ENCODE assay signal across 8 cellular contexts in genomic region chr22:50293441-50294318, GRCh38. TPM values are rescaled to one million over a fixed set of nuclear protein-coding genes. Genes with fewer than 3 reads are reported as not detected.
A peak's percentile ranks its signal among the peaks of the same experiment; 100 is the strongest.
DNase-seq lines count a peak whose midpoint lies in the region; ATAC-seq and TF ChIP-seq lines count a peak whose summit lies in the region.

No MANE protein-coding gene starts in this region.

- H3K27me3 ChIP-seq in adrenal gland (no peaks in the 10 kb centered on the region), skeletal muscle satellite cell (ENCODE audit: control insufficient read depth, insufficient read depth, low read length) (no peaks in the 10 kb centered on the region)

- peak overlapping the region in 1 of 4 donors; percentile 19 for H3K4me3 ChIP-seq in adrenal gland
- peak overlapping the region; percentile 64 for H3K4me3 ChIP-seq in skeletal muscle satellite cell (ENCODE audit: low read length)

- H3K4me2 ChIP-seq in skeletal muscle satellite cell (ENCODE audit: low read length) = peak overlapping the region; percentile 82

- H3K27ac Mint-ChIP-seq in activated T-helper 2 cell treated with anti-CD3 and anti-CD28 coated beads, Interferon-gamma antibody, Interleukin-2, Interleukin-4, amounts not matched to agents 10 μg/mL and 5 μg/mL and 100 μg/mL, durations not matched to agents 14 hours and 24 hours and 36 hours = no peak overlapping the region

- no peak overlapping the region for H3K4me3 Mint-ChIP-seq in activated T-helper 2 cell treated with anti-CD3 and anti-CD28 coated beads, Interferon-gamma antibody, Interleukin-2, Interleukin-4, amounts not matched to agents 10 μg/mL and 5 μg/mL and 100 μg/mL, durations not matched to agents 14 hours and 24 hours and 36 hours (ENCODE audit: low read depth)

- no peak for TF ChIP-seq CTCF in adrenal gland (IDR thresholded peaks at IDR 0.05)

- H3K4me1 ChIP-seq in adrenal gland (replicated peaks in 1 of 2) (peaks cover 48 to 57% of the 10 kb centered on the region in 2 donors), skeletal muscle satellite cell (ENCODE audit: control insufficient read depth, insufficient read depth, low read length) (peaks cover 49% of the 10 kb centered on the region)

- intact Hi-C loops in adrenal gland (cut with DNase I) = no loop called here
- intact Hi-C loops in activated T-helper 2 cell treated with anti-CD3 and anti-CD28 coated beads, Interferon-gamma antibody, Interleukin-2, Interleukin-4, amounts not matched to agents 10 μg/mL and 5 μg/mL and 100 μg/mL, durations not matched to agents 14 hours and 24 hours and 36 hours (cut with micrococcal nuclease) = no loop called here

- H3K36me3 Mint-ChIP-seq in activated T-helper 2 cell treated with anti-CD3 and anti-CD28 coated beads, Interferon-gamma antibody, Interleukin-2, Interleukin-4, amounts not matched to agents 10 μg/mL and 5 μg/mL and 100 μg/mL, durations not matched to agents 14 hours and 24 hours and 36 hours (ENCODE audit: low read depth) = no peaks in the 10 kb centered on the region

- peak overlapping the region in 4 of 5 donors; percentile 37 to 91 (median 59) for H3K27ac ChIP-seq in adrenal gland

- 20 to 29% (median 26%) methylated on average over 1 to 42 of the region's 42 CpGs for WGBS in adrenal gland, 4 donors

- no peaks in the 10 kb centered on the region for H3K9me3 ChIP-seq in adrenal gland (replicated peaks in 1 of 3)
- H3K9me3 ChIP-seq in skeletal muscle satellite cell (replicated peaks; ENCODE audit: low read length) = no peaks in the 10 kb centered on the region

- H3K4me1 Mint-ChIP-seq in activated T-helper 2 cell treated with anti-CD3 and anti-CD28 coated beads, Interferon-gamma antibody, Interleukin-2, Interleukin-4, amounts not matched to agents 10 μg/mL and 5 μg/mL and 100 μg/mL, durations not matched to agents 14 hours and 24 hours and 36 hours (ENCODE audit: low read depth) = no peaks in the 10 kb centered on the region

- ATAC-seq in HG03442 (IDR thresholded peaks at IDR 0.05; ENCODE audit: unreplicated experiment) (no peak), HG02885 (IDR thresholded peaks at IDR 0.05; ENCODE audit: poor library complexity, unreplicated experiment) (no peak)

- peak overlapping the region; percentile 78 for H3K9ac ChIP-seq in skeletal muscle satellite cell (ENCODE audit: low read depth, low read length)

- H3K9me3 Mint-ChIP-seq in activated T-helper 2 cell treated with anti-CD3 and anti-CD28 coated beads, Interferon-gamma antibody, Interleukin-2, Interleukin-4, amounts not matched to agents 10 μg/mL and 5 μg/mL and 100 μg/mL, durations not matched to agents 14 hours and 24 hours and 36 hours = no peaks in the 10 kb centered on the region

- peaks cover 13% of the 10 kb centered on the region for H3K27me3 Mint-ChIP-seq in activated T-helper 2 cell treated with anti-CD3 and anti-CD28 coated beads, Interferon-gamma antibody, Interleukin-2, Interleukin-4, amounts not matched to agents 10 μg/mL and 5 μg/mL and 100 μg/mL, durations not matched to agents 14 hours and 24 hours and 36 hours (ENCODE audit: low read depth)

- H3K36me3 ChIP-seq in adrenal gland (replicated peaks in 1 of 2) (peaks cover 0 to 20% of the 10 kb centered on the region in 2 donors), skeletal muscle satellite cell (ENCODE audit: insufficient read depth, low read length) (peaks cover 46% of the 10 kb centered on the region)

- no peak for TF ChIP-seq POLR2A in adrenal gland (IDR thresholded peaks at IDR 0.05)

- peak; percentile 33 for DNase-seq in HS-5 (ENCODE audit: low read depth)
- peak in 4 of 7 donors; percentile 65 to 82 (median 76) for DNase-seq in adrenal gland
- peak; percentile 95 for DNase-seq in hepatic stellate cell (ENCODE audit: low spot score)
- no peak for DNase-seq in activated T-helper 2 cell treated with anti-CD3 and anti-CD28 coated beads, Interferon-gamma antibody, Interleukin-2, Interleukin-4, amounts not matched to agents 10 μg/mL and 5 μg/mL and 100 μg/mL, durations not matched to agents 14 hours and 24 hours and 36 hours (ENCODE audit: low spot score)
- no peak for DNase-seq in OCI-M2 (lab: John Stamatoyannopoulos, UW; ENCODE audit: unreplicated experiment)

RNA-seq across cellular contexts. Expression of gene PLXNB2, which starts 13.8 kb away (rescaled TPM):
- total RNA-seq in adrenal gland = 100 to 1,000 TPM; 118 to 412 (median 329) TPM
- polyA plus RNA-seq in adrenal gland = 100 to 1,000 TPM in 2 of 3 donors, 10 to 100 TPM in 1; 38.1 to 431 (median 268) TPM
- total RNA-seq in skeletal muscle satellite cell (2012; rRNA removed) = 70.6 and 76.0 TPM in 2 replicates
- total RNA-seq in activated T-helper 2 cell treated with anti-CD3 and anti-CD28 coated beads, Interferon-gamma antibody, Interleukin-2, Interleukin-4, amounts not matched to agents 10 μg/mL and 5 μg/mL and 100 μg/mL, durations not matched to agents 14 hours and 24 hours and 36 hours = 9.8 and 11.1 TPM in 2 replicates

RNA-seq across cellular contexts. Expression of gene MAPK11, which starts 23.5 kb away (rescaled TPM):
- 1 to 10 TPM; 4.7 to 9.3 (median 6.7) TPM for total RNA-seq in adrenal gland
- 10 to 100 TPM in 2 of 3 donors, 1 to 10 TPM in 1; 2.0 to 29.5 (median 25.1) TPM for polyA plus RNA-seq in adrenal gland
- total RNA-seq in skeletal muscle satellite cell (2012; rRNA removed) = 3.1 and 3.8 TPM in 2 replicates
- total RNA-seq in activated T-helper 2 cell treated with anti-CD3 and anti-CD28 coated beads, Interferon-gamma antibody, Interleukin-2, Interleukin-4, amounts not matched to agents 10 μg/mL and 5 μg/mL and 100 μg/mL, durations not matched to agents 14 hours and 24 hours and 36 hours = 19.0 and 20.9 TPM in 2 replicates

RNA-seq across cellular contexts. Expression of gene MAPK12, which starts 32.2 kb away (rescaled TPM):
- total RNA-seq in adrenal gland = 1 to 10 TPM; 3.1 to 6.8 (median 5.4) TPM
- polyA plus RNA-seq in adrenal gland = 10 to 100 TPM in 2 of 3 donors, 1 to 10 TPM in 1; 1.7 to 17.1 (median 13.9) TPM
- 36.5 and 52.4 TPM in 2 replicates for total RNA-seq in skeletal muscle satellite cell (2012; rRNA removed)
- 16.3 and 17.6 TPM in 2 replicates for total RNA-seq in activated T-helper 2 cell treated with anti-CD3 and anti-CD28 coated beads, Interferon-gamma antibody, Interleukin-2, Interleukin-4, amounts not matched to agents 10 μg/mL and 5 μg/mL and 100 μg/mL, durations not matched to agents 14 hours and 24 hours and 36 hours

RNA-seq across cellular contexts. Expression of gene DENND6B, which starts 33.1 kb away (rescaled TPM):
- total RNA-seq in adrenal gland = 10 to 100 TPM in 2 of 8 donors, 1 to 10 TPM in 6; 4.5 to 16.9 (median 8.9) TPM
- polyA plus RNA-seq in adrenal gland = 10 to 100 TPM in 2 of 3 donors, 1 to 10 TPM in 1; 2.5 to 32.7 (median 21.7) TPM
- total RNA-seq in skeletal muscle satellite cell (2012; rRNA removed) = 0.44 and 1.0 TPM in 2 replicates
- 2.3 and 2.7 TPM in 2 replicates for total RNA-seq in activated T-helper 2 cell treated with anti-CD3 and anti-CD28 coated beads, Interferon-gamma antibody, Interleukin-2, Interleukin-4, amounts not matched to agents 10 μg/mL and 5 μg/mL and 100 μg/mL, durations not matched to agents 14 hours and 24 hours and 36 hours

RNA-seq across cellular contexts. Expression of gene HDAC10, which starts 42.6 kb away (rescaled TPM):
- 10 to 100 TPM; 13.9 to 72.1 (median 41.5) TPM for total RNA-seq in adrenal gland
- polyA plus RNA-seq in adrenal gland = 100 to 1,000 TPM in 1 of 3 donors, 10 to 100 TPM in 1, 1 to 10 TPM in 1; 2.0 to 179 (median 79.3) TPM
- total RNA-seq in skeletal muscle satellite cell (2012; rRNA removed) = 15.3 and 19.8 TPM in 2 replicates
- total RNA-seq in activated T-helper 2 cell treated with anti-CD3 and anti-CD28 coated beads, Interferon-gamma antibody, Interleukin-2, Interleukin-4, amounts not matched to agents 10 μg/mL and 5 μg/mL and 100 μg/mL, durations not matched to agents 14 hours and 24 hours and 36 hours = 60.0 and 62.9 TPM in 2 replicates

Comparison
In these comparisons a context has a peak if more than half of its experiments do, and no peak if none do; other contexts are left out.
1. DNase-seq: peak in HS-5 (single experiment), adrenal gland (4 of 7) and hepatic stellate cell (single experiment); none in activated T-helper 2 cell treated with anti-CD3 and anti-CD28 coated beads, Interferon-gamma antibody, Interleukin-2, Interleukin-4, amounts not matched to agents 10 μg/mL and 5 μg/mL and 100 μg/mL, durations not matched to agents 14 hours and 24 hours and 36 hours (single experiment) and OCI-M2 (single experiment).